ENCODE assay signal across 23 cellular contexts in the genomic region with DNA sequence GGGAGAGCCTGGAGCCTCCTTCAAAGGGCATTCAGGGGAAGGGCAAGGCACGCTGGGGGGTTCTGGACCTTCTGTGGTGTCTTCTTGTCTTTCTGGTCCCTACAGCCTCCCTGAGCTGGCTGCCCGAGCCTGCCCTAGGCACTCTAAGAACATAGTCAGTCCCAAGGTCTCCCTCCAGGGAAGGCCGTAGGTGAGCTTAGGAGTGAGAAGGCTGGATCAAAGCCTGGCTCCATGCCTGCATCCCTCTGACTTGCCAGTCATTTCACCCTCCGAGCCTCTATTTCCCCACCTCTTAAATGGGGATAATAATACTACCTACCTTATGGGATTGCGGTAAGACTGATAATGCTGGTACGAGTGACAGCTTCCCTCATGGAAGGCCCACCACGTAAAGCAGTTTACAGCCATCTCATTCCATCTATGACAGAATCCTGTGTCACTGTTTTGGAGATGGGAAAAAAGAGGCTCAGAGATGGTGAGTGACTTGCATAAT. TPM values are rescaled to one million over a fixed set of nuclear protein-coding genes. Genes with fewer than 3 reads are reported as not detected.
DNase-seq lines count a peak whose midpoint lies in the region; ATAC-seq and TF ChIP-seq lines count a peak whose summit lies in the region.
"Had no signal": no experiment of that assay in that cellular context is flagged by ENCODE, and none has a peak within 500 bp of the region (broad histone marks: within the 10 kb centered on the region; RNA-seq: fewer than 3 reads in every experiment).

No MANE protein-coding gene starts in this region.

- TF ChIP-seq POLR2A in breast epithelium (IDR thresholded peaks at IDR 0.05): no peak
- no peak for TF ChIP-seq POLR2A in vagina (IDR thresholded peaks at IDR 0.05)

- no TSS peak for BruUV-seq in MCF 10A (replicated peaks; lab: Mats Ljungman, UMichigan)

- intact Hi-C loops in breast epithelium (cut with DNase I; ENCODE audit: low total_unique reads): no loop called here
- intact Hi-C loops in MCF 10A (cut with micrococcal nuclease): no loop called here
- intact Hi-C loops in vagina (cut with DNase I): no loop called here

- H3K36me3 ChIP-seq in breast epithelium: no peaks in the 10 kb centered on the region
- H3K36me3 ChIP-seq in iPS-20b (ENCODE audit: insufficient read depth, low read depth, low read length): peaks cover 58% of the 10 kb centered on the region
- H3K36me3 ChIP-seq in vagina: peaks cover 0 to 8% of the 10 kb centered on the region in 2 donors

- no peak for TF ChIP-seq CTCF in breast epithelium (IDR thresholded peaks at IDR 0.05)
- TF ChIP-seq CTCF in MCF 10A (IDR thresholded peaks at IDR 0.05; ENCODE audit: unreplicated experiment): no peak
- no peak for TF ChIP-seq CTCF in progenitor cell of endocrine pancreas (IDR thresholded peaks at IDR 0.05; ENCODE audit: unreplicated experiment)
- no peak for TF ChIP-seq CTCF in vagina (IDR thresholded peaks at IDR 0.05)

- H3K27me3 Mint-ChIP-seq in MCF 10A (ENCODE audit: insufficient read depth, unreplicated experiment): no peaks in the 10 kb centered on the region
- H3K27me3 Mint-ChIP-seq in progenitor cell of endocrine pancreas: no peaks in the 10 kb centered on the region

- DNase-seq in breast epithelium (ENCODE audit: low spot score in 2 of 2): no peak
- DNase-seq in MCF 10A (ENCODE audit: unreplicated experiment): no peak
- DNase-seq in progenitor cell of endocrine pancreas (ENCODE audit: low spot score, unreplicated experiment): no peak
- no peak for DNase-seq in vagina (ENCODE audit: extremely low spot score in 2 of 2)
- DNase-seq in NCI-H1436 (lab: John Stamatoyannopoulos, UW): no peak
- no peak for DNase-seq in central memory CD4-positive, alpha-beta T cell
- DNase-seq: 8988T; activated T-cell treated with anti-CD3 and anti-CD28 coated beads, Interleukin-2, amount 50 U/mL, for 72 hours; Calu3; foreskin fibroblast; hypothalamus; IMR-90; kidney; mesendoderm; NCI-H187 treated with DMSO at 0.1 percent for 48 hours; NCI-H345; SK-N-SH; T-helper 9 cell had no signal

- H3K4me1 Mint-ChIP-seq in MCF 10A (ENCODE audit: insufficient read depth, unreplicated experiment) (peaks cover 14% of the 10 kb centered on the region), progenitor cell of endocrine pancreas (ENCODE audit: low read depth) (peaks cover 77% of the 10 kb centered on the region)

- no peak overlapping the region for H3K4me3 ChIP-seq in breast epithelium
- no peak overlapping the region for H3K4me3 ChIP-seq in iPS-20b (ENCODE audit: low read length)
- H3K4me3 ChIP-seq in vagina: no peak overlapping the region

- no peak for ATAC-seq in HG02678 (IDR thresholded peaks at IDR 0.05; ENCODE audit: unreplicated experiment)
- ATAC-seq: activated CD4-positive, CD25-positive, alpha-beta regulatory T cell treated with anti-CD3 and anti-CD28 coated beads, Interleukin-2, amount 50 U/mL, for 24 hours; activated naive CD4-positive, alpha-beta T cell treated with anti-CD3 and anti-CD28 coated beads, Interleukin-2, amount 50 U/mL, for 72 hours; activated T-cell treated with anti-CD3 and anti-CD28 coated beads, Interleukin-2, amount 50 U/mL, for 72 hours had no signal

- H3K9me3 ChIP-seq in breast epithelium (no peaks in the 10 kb centered on the region), iPS-20b (ENCODE audit: insufficient read depth, low read depth, low read length) (no peaks in the 10 kb centered on the region), vagina (no peaks in the 10 kb centered on the region)
- H3K9me3 ChIP-seq: SK-N-SH had no signal

- peak overlapping the region; percentile 87; the same call in 1 of the 2 replicates for H3K9ac ChIP-seq in iPS-20b (ENCODE audit: low read depth, low read length)
- H3K9ac ChIP-seq: SK-N-SH had no signal

- H3K4me3 Mint-ChIP-seq in MCF 10A (ENCODE audit: unreplicated experiment) (no peak overlapping the region), progenitor cell of endocrine pancreas (ENCODE audit: low read depth) (no peak overlapping the region)

- H3K27ac Mint-ChIP-seq in MCF 10A (ENCODE audit: low read depth, unreplicated experiment) (no peak overlapping the region), progenitor cell of endocrine pancreas (peak overlapping the region; percentile 99)
- H3K27ac Mint-ChIP-seq: activated naive CD4-positive, alpha-beta T cell treated with anti-CD3 and anti-CD28 coated beads, Interleukin-2, amount 50 U/mL, for 72 hours; activated T-cell treated with anti-CD3 and anti-CD28 coated beads, Interleukin-2, amount 50 U/mL, for 72 hours; B cell had no signal

- CTCF ChIA-PET in MCF 10A (lab: Yijun Ruan, JAX): interaction anchor here (0.6 to 0.7 kb wide), 2 partner anchors 20 to 100 kb away, joined by 4 to 5 read pairs; no protein-coding TSS in a partner anchor

- POLR2A ChIA-PET in MCF 10A (lab: Yijun Ruan, JAX): interaction anchor here (1.2 to 3.8 kb wide), 3 partner anchors 31 to 203 kb away, joined by 3 to 30 read pairs (median 5); partner anchors contain the start of gene KDM4A

- H3K36me3 Mint-ChIP-seq in MCF 10A (ENCODE audit: insufficient read depth, unreplicated experiment) (peaks cover 13% of the 10 kb centered on the region), progenitor cell of endocrine pancreas (ENCODE audit: insufficient read depth) (peaks cover 27% of the 10 kb centered on the region)
- H3K36me3 Mint-ChIP-seq: activated naive CD4-positive, alpha-beta T cell treated with anti-CD3 and anti-CD28 coated beads, Interleukin-2, amount 50 U/mL, for 72 hours had no signal

- no peaks in the 10 kb centered on the region for H3K9me3 Mint-ChIP-seq in MCF 10A (ENCODE audit: unreplicated experiment)
- H3K9me3 Mint-ChIP-seq in progenitor cell of endocrine pancreas (ENCODE audit: low read depth): no peaks in the 10 kb centered on the region
- H3K9me3 Mint-ChIP-seq: activated naive CD4-positive, alpha-beta T cell treated with anti-CD3 and anti-CD28 coated beads, Interleukin-2, amount 50 U/mL, for 72 hours; activated T-cell treated with anti-CD3 and anti-CD28 coated beads, Interleukin-2, amount 50 U/mL, for 72 hours had no signal

- peaks cover 11 to 45% of the 10 kb centered on the region in 2 donors for H3K4me1 ChIP-seq in breast epithelium
- H3K4me1 ChIP-seq in iPS-20b (ENCODE audit: insufficient read depth, low read length): peaks cover 32% of the 10 kb centered on the region
- peaks cover 66% of the 10 kb centered on the region for H3K4me1 ChIP-seq in vagina

- H3K27ac ChIP-seq in breast epithelium (peak overlapping the region; percentile 91 to 94), iPS-20b (ENCODE audit: low read length) (no peak overlapping the region), vagina (peak overlapping the region; percentile 78)

- H3K27me3 ChIP-seq in breast epithelium (no peaks in the 10 kb centered on the region), iPS-20b (ENCODE audit: insufficient read depth, low read length) (no peaks in the 10 kb centered on the region), vagina (no peaks in the 10 kb centered on the region)

RNA-seq across cellular contexts. Expression of gene PTPRF, which starts 20.8 kb away (rescaled TPM):
- total RNA-seq in breast epithelium (100 to 1,000 TPM; 109 to 149 (median 116) TPM), MCF 10A (2022) (67.2 and 87.1 TPM in 2 replicates), progenitor cell of endocrine pancreas (482 and 520 TPM in 2 replicates), vagina (139 TPM)
